ENCODE assay signal across 2 cellular contexts in the genomic region with DNA sequence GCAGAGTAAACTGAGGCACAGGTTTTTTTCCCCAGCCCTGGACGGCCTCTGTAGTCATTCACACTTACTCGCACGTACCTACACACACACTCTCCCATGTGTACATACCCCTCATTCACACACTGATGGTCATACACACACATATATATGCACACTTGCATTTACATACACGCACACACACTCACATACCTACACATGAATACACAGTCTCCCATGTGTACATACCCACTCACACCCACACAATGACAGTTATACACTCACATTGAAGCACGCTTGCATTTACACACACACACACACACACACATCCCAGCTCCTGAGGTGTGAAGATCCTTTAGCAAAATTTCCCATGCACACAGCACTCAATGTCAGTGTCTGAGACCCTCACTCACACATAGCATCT.
TF ChIP-seq lines count a peak whose summit lies in the region.

No MANE protein-coding gene starts in this region.

TF ChIP-seq in IMR-90, 13 proteins besides CTCF, POLR2A, EP300 and RAD21:
- TF ChIP-seq RFX5 (IDR thresholded peaks at IDR 0.05; ENCODE audit: low read depth, low read length) (no peak), CHD1 (IDR thresholded peaks at IDR 0.05; ENCODE audit: low read depth, low read length) (no peak), MAFK (IDR thresholded peaks at IDR 0.05; ENCODE audit: low read depth, low read length) (no peak), BHLHE40 (IDR thresholded peaks at IDR 0.05; ENCODE audit: low read depth, low read length) (no peak), CEBPB (IDR thresholded peaks at IDR 0.05; ENCODE audit: low read depth, low read length) (no peak), NFE2L2 (IDR thresholded peaks at IDR 0.05; ENCODE audit: low read depth, low read length) (no peak), SMC3 (IDR thresholded peaks at IDR 0.05; ENCODE audit: low read depth, low read length) (no peak), MXI1 (IDR thresholded peaks at IDR 0.05; ENCODE audit: borderline replicate concordance, low read depth, low read length) (no peak), MAZ (IDR thresholded peaks at IDR 0.05; ENCODE audit: borderline replicate concordance, low read depth, low read length) (no peak), FOS (IDR thresholded peaks at IDR 0.05; ENCODE audit: low read depth, low read length) (no peak)
- TF ChIP-seq, protein P1, sequence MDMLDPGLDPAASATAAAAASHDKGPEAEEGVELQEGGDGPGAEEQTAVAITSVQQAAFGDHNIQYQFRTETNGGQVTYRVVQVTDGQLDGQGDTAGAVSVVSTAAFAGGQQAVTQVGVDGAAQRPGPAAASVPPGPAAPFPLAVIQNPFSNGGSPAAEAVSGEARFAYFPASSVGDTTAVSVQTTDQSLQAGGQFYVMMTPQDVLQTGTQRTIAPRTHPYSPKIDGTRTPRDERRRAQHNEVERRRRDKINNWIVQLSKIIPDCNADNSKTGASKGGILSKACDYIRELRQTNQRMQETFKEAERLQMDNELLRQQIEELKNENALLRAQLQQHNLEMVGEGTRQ (IDR thresholded peaks at IDR 0.05; ENCODE audit: low read depth, low read length): no peak
- TF ChIP-seq, protein P2, sequence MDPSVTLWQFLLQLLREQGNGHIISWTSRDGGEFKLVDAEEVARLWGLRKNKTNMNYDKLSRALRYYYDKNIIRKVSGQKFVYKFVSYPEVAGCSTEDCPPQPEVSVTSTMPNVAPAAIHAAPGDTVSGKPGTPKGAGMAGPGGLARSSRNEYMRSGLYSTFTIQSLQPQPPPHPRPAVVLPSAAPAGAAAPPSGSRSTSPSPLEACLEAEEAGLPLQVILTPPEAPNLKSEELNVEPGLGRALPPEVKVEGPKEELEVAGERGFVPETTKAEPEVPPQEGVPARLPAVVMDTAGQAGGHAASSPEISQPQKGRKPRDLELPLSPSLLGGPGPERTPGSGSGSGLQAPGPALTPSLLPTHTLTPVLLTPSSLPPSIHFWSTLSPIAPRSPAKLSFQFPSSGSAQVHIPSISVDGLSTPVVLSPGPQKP (IDR thresholded peaks at IDR 0.05; ENCODE audit: borderline replicate concordance, low read depth, low read length): no peak

TF ChIP-seq in neural cell, 6 proteins besides CTCF, POLR2A, EP300 and RAD21:
- TF ChIP-seq POLR2AphosphoS5 (IDR thresholded peaks at IDR 0.05) (no peak), TAF1 (IDR thresholded peaks at IDR 0.05; ENCODE audit: low read depth) (no peak), EZH2 (IDR thresholded peaks at IDR 0.05; ENCODE audit: borderline replicate concordance, insufficient read depth, low read length, poor library complexity, severe bottlenecking) (no peak), SMC3 (conservative IDR thresholded peaks at IDR 0.05; ENCODE audit: poor library complexity) (no peak), MXI1 (conservative IDR thresholded peaks at IDR 0.05; ENCODE audit: poor library complexity, severe bottlenecking) (no peak)
- TF ChIP-seq, protein P3, sequence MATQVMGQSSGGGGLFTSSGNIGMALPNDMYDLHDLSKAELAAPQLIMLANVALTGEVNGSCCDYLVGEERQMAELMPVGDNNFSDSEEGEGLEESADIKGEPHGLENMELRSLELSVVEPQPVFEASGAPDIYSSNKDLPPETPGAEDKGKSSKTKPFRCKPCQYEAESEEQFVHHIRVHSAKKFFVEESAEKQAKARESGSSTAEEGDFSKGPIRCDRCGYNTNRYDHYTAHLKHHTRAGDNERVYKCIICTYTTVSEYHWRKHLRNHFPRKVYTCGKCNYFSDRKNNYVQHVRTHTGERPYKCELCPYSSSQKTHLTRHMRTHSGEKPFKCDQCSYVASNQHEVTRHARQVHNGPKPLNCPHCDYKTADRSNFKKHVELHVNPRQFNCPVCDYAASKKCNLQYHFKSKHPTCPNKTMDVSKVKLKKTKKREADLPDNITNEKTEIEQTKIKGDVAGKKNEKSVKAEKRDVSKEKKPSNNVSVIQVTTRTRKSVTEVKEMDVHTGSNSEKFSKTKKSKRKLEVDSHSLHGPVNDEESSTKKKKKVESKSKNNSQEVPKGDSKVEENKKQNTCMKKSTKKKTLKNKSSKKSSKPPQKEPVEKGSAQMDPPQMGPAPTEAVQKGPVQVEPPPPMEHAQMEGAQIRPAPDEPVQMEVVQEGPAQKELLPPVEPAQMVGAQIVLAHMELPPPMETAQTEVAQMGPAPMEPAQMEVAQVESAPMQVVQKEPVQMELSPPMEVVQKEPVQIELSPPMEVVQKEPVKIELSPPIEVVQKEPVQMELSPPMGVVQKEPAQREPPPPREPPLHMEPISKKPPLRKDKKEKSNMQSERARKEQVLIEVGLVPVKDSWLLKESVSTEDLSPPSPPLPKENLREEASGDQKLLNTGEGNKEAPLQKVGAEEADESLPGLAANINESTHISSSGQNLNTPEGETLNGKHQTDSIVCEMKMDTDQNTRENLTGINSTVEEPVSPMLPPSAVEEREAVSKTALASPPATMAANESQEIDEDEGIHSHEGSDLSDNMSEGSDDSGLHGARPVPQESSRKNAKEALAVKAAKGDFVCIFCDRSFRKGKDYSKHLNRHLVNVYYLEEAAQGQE (IDR thresholded peaks at IDR 0.05; ENCODE audit: borderline replicate concordance): no peak
